Comparison of ENCODE assay signal across 29 cellular contexts in the genomic region with DNA sequence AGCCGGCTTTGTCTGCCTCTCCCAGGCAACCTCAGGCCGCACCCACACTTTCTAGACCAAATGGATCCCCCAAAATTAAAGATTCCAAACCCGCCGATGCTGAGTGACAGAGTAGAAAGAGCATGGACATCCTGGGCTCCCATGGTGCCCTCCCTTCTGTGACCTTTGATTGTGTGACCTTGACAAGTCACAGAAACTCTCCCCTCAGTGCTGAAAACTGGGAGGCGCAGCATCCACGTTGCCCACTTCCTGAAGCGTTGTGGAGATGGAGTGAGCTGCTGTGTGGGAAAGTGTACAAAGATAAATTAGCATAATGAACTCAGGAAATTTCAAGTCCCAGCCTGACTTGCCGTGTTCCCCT.
A peak's percentile ranks its signal among the peaks of the same experiment; 100 is the strongest.
DNase-seq lines count a peak whose midpoint lies in the region; ATAC-seq and TF ChIP-seq lines count a peak whose summit lies in the region.
"Had no signal": no experiment of that assay in that cellular context is flagged by ENCODE, and none has a peak within 500 bp of the region (broad histone marks: within the 10 kb centered on the region; RNA-seq: fewer than 3 reads in every experiment).

No MANE protein-coding gene starts in this region.

- H3K4me2 ChIP-seq in GM23338 (peak overlapping the region; percentile 64), Loucy (ENCODE audit: low read depth, low read length, poor library complexity, severe bottlenecking) (no peak overlapping the region), fibroblast of lung (ENCODE audit: extremely low read depth, insufficient read depth, low read length) (peak overlapping the region; percentile 45)
- H3K4me2 ChIP-seq: BLaER1 treated with 17β-estradiol and CSF1 and Interleukin-3, amounts not matched to agents 10 nM and 100 nM; KMS-11 had no signal

- H4K20me1 ChIP-seq in GM23338 (replicated peaks; ENCODE audit: insufficient read depth) (no peaks in the 10 kb centered on the region), Loucy (ENCODE audit: insufficient read depth, low read length, poor library complexity, severe bottlenecking) (no peaks in the 10 kb centered on the region), fibroblast of lung (ENCODE audit: control insufficient read depth, extremely low read depth, insufficient read depth, low read length) (no peaks in the 10 kb centered on the region)
- H4K20me1 ChIP-seq: BLaER1 treated with 17β-estradiol and CSF1 and Interleukin-3, amounts not matched to agents 10 nM and 100 nM had no signal

- no peaks in the 10 kb centered on the region for H3K36me3 ChIP-seq in GM23338 (ENCODE audit: insufficient read depth)
- no peaks in the 10 kb centered on the region for H3K36me3 ChIP-seq in Loucy (ENCODE audit: insufficient read depth, low read length)
- no peaks in the 10 kb centered on the region for H3K36me3 ChIP-seq in fibroblast of lung (ENCODE audit: control insufficient read depth, insufficient read depth, low read length)
- H3K36me3 ChIP-seq: BLaER1 treated with 17β-estradiol and CSF1 and Interleukin-3, amounts not matched to agents 10 nM and 100 nM; brain microvascular endothelial cell; esophagus squamous epithelium; neutrophil; prostate gland had no signal

- H3K9me3 ChIP-seq in Loucy (ENCODE audit: insufficient read depth, low read depth, low read length): no peaks in the 10 kb centered on the region
- no peaks in the 10 kb centered on the region for H3K9me3 ChIP-seq in fibroblast of lung (ENCODE audit: control insufficient read depth, insufficient read depth, low read depth, low read length)
- H3K9me3 ChIP-seq: BLaER1 treated with 17β-estradiol and CSF1 and Interleukin-3, amounts not matched to agents 10 nM and 100 nM; esophagus squamous epithelium; neutrophil; prostate gland had no signal

- H3F3A ChIP-seq in GM23338 (replicated peaks; ENCODE audit: low read depth) (peaks cover 12% of the 10 kb centered on the region; the same call in 1 of the 2 replicates), Loucy (ENCODE audit: low read depth) (no peaks in the 10 kb centered on the region)

- H3K27ac Mint-ChIP-seq in GM23338 (peak overlapping the region; percentile 99), neural crest cell (ENCODE audit: unreplicated experiment) (peak overlapping the region; percentile 62)
- H3K27ac Mint-ChIP-seq: activated CD4-positive, alpha-beta memory T cell treated with anti-CD3 and anti-CD28 coated beads, Interleukin-2, amount 10 ng/mL, durations not matched to agents 7 days and 5 days; T-helper 2 cell treated with Interferon-gamma antibody and Interleukin-4, amounts not matched to agents 5 μg/mL and 100 μg/mL, for 36 hours; type B pancreatic cell had no signal

- H3K4me3 ChIP-seq in GM23338 (peak overlapping the region; percentile 39; the same call in 1 of the 2 replicates), Loucy (ENCODE audit: low read length, poor library complexity, severe bottlenecking) (no peak overlapping the region), fibroblast of lung (replicated peaks in 1 of 4; ENCODE audit: control extremely low read depth in 1 of 4, insufficient read depth in 1 of 4, low read depth in 3 of 4, low read length in 4 of 4) (no peak overlapping the region)
- H3K4me3 ChIP-seq: BLaER1 treated with 17β-estradiol and CSF1 and Interleukin-3, amounts not matched to agents 10 nM and 100 nM; dorsolateral prefrontal cortex; esophagus squamous epithelium; prostate gland had no signal

- no peak for DNase-seq in GM23338 (ENCODE audit: low spot score)
- DNase-seq in fibroblast of lung (ENCODE audit: low read depth in 2 of 2): no peak
- no peak for DNase-seq in neural crest cell (ENCODE audit: low read depth, low spot score)
- DNase-seq in DMS79 treated with DMSO at 0.1 percent for 48 hours (lab: John Stamatoyannopoulos, UW): no peak
- DNase-seq in DMS153 (lab: John Stamatoyannopoulos, UW): no peak
- DNase-seq in NCI-H226: no peak
- DNase-seq: activated CD4-positive, alpha-beta memory T cell treated with anti-CD3 and anti-CD28 coated beads, Interleukin-2, amount 10 ng/mL, durations not matched to agents 7 days and 5 days; activated CD8-positive, alpha-beta memory T cell treated with anti-CD3 and anti-CD28 coated beads, Interleukin-2, amount 50 U/mL, for 4 hours; activated naive CD4-positive, alpha-beta T cell treated with Interleukin-2 at 50 U/mL for 16 hours; brain microvascular endothelial cell; DMS53; dorsolateral prefrontal cortex; esophagus squamous epithelium; MM.1S; NCI-H1105 treated with DMSO at 0.1 percent for 48 hours; NCI-H2029; NCI-H524; Right ventricle myocardium superior; stimulated activated CD4-positive, alpha-beta T cell treated with anti-CD3 and anti-CD28 coated beads, Interleukin-4, amount 100 ng/mL, for 24 hours had no signal

- H3K4me1 ChIP-seq in GM23338 (ENCODE audit: insufficient read depth): peaks cover 61% of the 10 kb centered on the region
- peaks cover 2% of the 10 kb centered on the region for H3K4me1 ChIP-seq in Loucy (ENCODE audit: insufficient read depth, low read length, poor library complexity, severe bottlenecking)
- peaks cover 23% of the 10 kb centered on the region for H3K4me1 ChIP-seq in fibroblast of lung (ENCODE audit: control insufficient read depth, extremely low read depth, insufficient read depth, low read length)
- H3K4me1 ChIP-seq: prostate gland had no signal

- H3K36me3 Mint-ChIP-seq in GM23338 (ENCODE audit: low read depth) (peaks cover 5% of the 10 kb centered on the region; the same call in 1 of the 3 replicates), neural crest cell (ENCODE audit: low read depth) (no peaks in the 10 kb centered on the region)
- H3K36me3 Mint-ChIP-seq: type B pancreatic cell had no signal

- no peak for TF ChIP-seq CTCF in GM23338 (conservative IDR thresholded peaks at IDR 0.05; ENCODE audit: low read depth in 2 of 2)
- no peak for TF ChIP-seq CTCF in Loucy (conservative IDR thresholded peaks at IDR 0.05; ENCODE audit: low read length)
- no peak for TF ChIP-seq CTCF in fibroblast of lung (conservative IDR thresholded peaks at IDR 0.05 in 1 of 2, IDR thresholded peaks at IDR 0.05 in 1 of 2; ENCODE audit: low read depth in 1 of 2, low read length in 2 of 2)
- no peak for TF ChIP-seq CTCF in neural crest cell (conservative IDR thresholded peaks at IDR 0.05)

- H3K79me2 ChIP-seq in GM23338 (replicated peaks; ENCODE audit: insufficient read depth) (no peaks in the 10 kb centered on the region), Loucy (ENCODE audit: insufficient read depth, low read length) (no peaks in the 10 kb centered on the region), fibroblast of lung (ENCODE audit: control insufficient read depth, insufficient read depth, low read length) (no peaks in the 10 kb centered on the region)

- H3K9ac ChIP-seq in Loucy (ENCODE audit: low read depth, low read length, poor library complexity, severe bottlenecking): no peak overlapping the region
- H3K9ac ChIP-seq in fibroblast of lung (ENCODE audit: insufficient read depth, low read length): no peak overlapping the region
- H3K9ac ChIP-seq: BLaER1 treated with 17β-estradiol and CSF1 and Interleukin-3, amounts not matched to agents 10 nM and 100 nM; KMS-11 had no signal

- H3K4me1 Mint-ChIP-seq in GM23338 (peaks cover 79% of the 10 kb centered on the region), neural crest cell (peaks cover 7% of the 10 kb centered on the region)
- H3K4me1 Mint-ChIP-seq: activated CD4-positive, alpha-beta memory T cell treated with anti-CD3 and anti-CD28 coated beads, Interleukin-2, amount 10 ng/mL, durations not matched to agents 7 days and 5 days had no signal

- H3K27me3 ChIP-seq in GM23338 (ENCODE audit: insufficient read depth) (no peaks in the 10 kb centered on the region), Loucy (ENCODE audit: insufficient read depth, low read length, poor library complexity, severe bottlenecking) (no peaks in the 10 kb centered on the region), fibroblast of lung (ENCODE audit: control insufficient read depth, insufficient read depth, low read length) (no peaks in the 10 kb centered on the region)
- H3K27me3 ChIP-seq: BLaER1 treated with 17β-estradiol and CSF1 and Interleukin-3, amounts not matched to agents 10 nM and 100 nM; brain microvascular endothelial cell; dorsolateral prefrontal cortex had no signal

- H3K9me3 Mint-ChIP-seq in GM23338 (no peaks in the 10 kb centered on the region; the same call in 1 of the 3 replicates), neural crest cell (no peaks in the 10 kb centered on the region)
- H3K9me3 Mint-ChIP-seq: activated CD4-positive, alpha-beta memory T cell treated with anti-CD3 and anti-CD28 coated beads, Interleukin-2, amount 10 ng/mL, durations not matched to agents 7 days and 5 days; T-helper 2 cell treated with Interferon-gamma antibody and Interleukin-4, amounts not matched to agents 5 μg/mL and 100 μg/mL, for 36 hours; type B pancreatic cell had no signal

- ATAC-seq in GM23338 (no peak), HG03442 (IDR thresholded peaks at IDR 0.05; ENCODE audit: unreplicated experiment) (no peak)
- ATAC-seq: HCT116, left lobe of liver had no signal

- H3K4me3 Mint-ChIP-seq in GM23338 (peak overlapping the region; percentile 55), neural crest cell (no peak overlapping the region)
- H3K4me3 Mint-ChIP-seq: activated CD4-positive, alpha-beta memory T cell treated with anti-CD3 and anti-CD28 coated beads, Interleukin-2, amount 10 ng/mL, durations not matched to agents 7 days and 5 days; T-helper 2 cell treated with Interferon-gamma antibody and Interleukin-4, amounts not matched to agents 5 μg/mL and 100 μg/mL, for 36 hours; type B pancreatic cell had no signal

- no peaks in the 10 kb centered on the region for H3K9me2 ChIP-seq in GM23338 (ENCODE audit: insufficient read depth)
- no peaks in the 10 kb centered on the region for H3K9me2 ChIP-seq in Loucy (replicated peaks; ENCODE audit: low read depth, low read length)

- H3K27me3 Mint-ChIP-seq in GM23338 (ENCODE audit: insufficient read depth, low read depth, poor library complexity): peaks cover 26% of the 10 kb centered on the region
- no peaks in the 10 kb centered on the region for H3K27me3 Mint-ChIP-seq in neural crest cell (ENCODE audit: low read depth)

- H2AFZ ChIP-seq in GM23338 (no peak overlapping the region), Loucy (ENCODE audit: low read length) (peak overlapping the region; percentile 41; the same call in 1 of the 2 replicates), fibroblast of lung (ENCODE audit: low read length) (peak overlapping the region; percentile 27)

- H3K27ac ChIP-seq in GM23338 (ENCODE audit: low read depth) (peak overlapping the region; percentile 99), fibroblast of lung (ENCODE audit: insufficient read depth, low read length) (peak overlapping the region; percentile 35)
- H3K27ac ChIP-seq: BLaER1 treated with 17β-estradiol and CSF1 and Interleukin-3, amounts not matched to agents 10 nM and 100 nM; brain microvascular endothelial cell; dorsolateral prefrontal cortex; esophagus squamous epithelium; KMS-11; neutrophil; prostate gland had no signal
